ENCODE assay signal across 1 cellular context in genomic region chr9:133991211-133991921, GRCh38.
TF ChIP-seq lines count a peak whose summit lies in the region.

No MANE protein-coding gene starts in this region.

TF ChIP-seq in HepG2, 621 proteins besides CTCF, POLR2A, EP300 and RAD21 (continued from another document and continues in another):
- TF ChIP-seq, protein P1, sequence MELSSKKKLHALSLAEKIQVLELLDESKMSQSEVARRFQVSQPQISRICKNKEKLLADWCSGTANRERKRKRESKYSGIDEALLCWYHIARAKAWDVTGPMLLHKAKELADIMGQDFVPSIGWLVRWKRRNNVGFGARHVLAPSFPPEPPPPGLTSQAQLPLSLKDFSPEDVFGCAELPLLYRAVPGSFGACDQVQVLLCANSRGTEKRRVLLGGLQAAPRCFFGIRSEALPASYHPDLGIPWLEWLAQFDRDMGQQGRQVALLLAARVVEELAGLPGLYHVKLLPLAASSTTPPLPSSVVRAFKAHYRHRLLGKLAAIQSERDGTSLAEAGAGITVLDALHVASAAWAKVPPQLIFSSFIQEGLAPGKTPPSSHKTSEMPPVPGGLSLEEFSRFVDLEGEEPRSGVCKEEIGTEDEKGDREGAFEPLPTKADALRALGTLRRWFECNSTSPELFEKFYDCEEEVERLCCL (CRISPR knock-in tag; IDR thresholded peaks at IDR 0.05; ENCODE audit: borderline replicate concordance): no peak
- TF ChIP-seq ZNF766 (CRISPR knock-in tag; IDR thresholded peaks at IDR 0.05; ENCODE audit: borderline replicate concordance): 0 out of 2 replicates have a peak, but pooled peaks have one; percentile 12
- TF ChIP-seq NR2F1 (CRISPR knock-in tag; IDR thresholded peaks at IDR 0.05): peak in 1 of 2 experiments; percentile 6; a peak in 1 of 4 replicates
- TF ChIP-seq HNRNPL (IDR thresholded peaks at IDR 0.05; ENCODE audit: low read depth, low read length): no peak
- TF ChIP-seq KLF11 (CRISPR knock-in tag; IDR thresholded peaks at IDR 0.05): no peak
- 0 out of 2 replicates have a peak, but pooled peaks have one; percentile 16 for TF ChIP-seq KDM5B (CRISPR knock-in tag; IDR thresholded peaks at IDR 0.05; ENCODE audit: borderline replicate concordance)
- TF ChIP-seq, protein P2, sequence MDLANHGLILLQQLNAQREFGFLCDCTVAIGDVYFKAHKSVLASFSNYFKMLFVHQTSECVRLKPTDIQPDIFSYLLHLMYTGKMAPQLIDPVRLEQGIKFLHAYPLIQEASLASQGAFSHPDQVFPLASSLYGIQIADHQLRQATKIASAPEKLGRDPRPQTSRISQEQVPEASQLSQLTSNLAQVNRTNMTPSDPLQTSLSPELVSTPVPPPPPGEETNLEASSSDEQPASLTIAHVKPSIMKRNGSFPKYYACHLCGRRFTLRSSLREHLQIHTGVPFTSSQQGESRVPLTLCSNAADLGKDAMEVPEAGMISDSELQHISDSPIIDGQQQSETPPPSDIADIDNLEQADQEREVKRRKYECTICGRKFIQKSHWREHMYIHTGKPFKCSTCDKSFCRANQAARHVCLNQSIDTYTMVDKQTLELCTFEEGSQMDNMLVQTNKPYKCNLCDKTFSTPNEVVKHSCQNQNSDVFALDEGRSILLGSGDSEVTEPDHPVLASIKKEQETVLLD (CRISPR knock-in tag; IDR thresholded peaks at IDR 0.05; ENCODE audit: low read depth): 0 out of 2 replicates have a peak, but pooled peaks have one; percentile 14
- peak; percentile 51 for TF ChIP-seq UBTF (CRISPR knock-in tag; IDR thresholded peaks at IDR 0.05)
- TF ChIP-seq, protein P3, sequence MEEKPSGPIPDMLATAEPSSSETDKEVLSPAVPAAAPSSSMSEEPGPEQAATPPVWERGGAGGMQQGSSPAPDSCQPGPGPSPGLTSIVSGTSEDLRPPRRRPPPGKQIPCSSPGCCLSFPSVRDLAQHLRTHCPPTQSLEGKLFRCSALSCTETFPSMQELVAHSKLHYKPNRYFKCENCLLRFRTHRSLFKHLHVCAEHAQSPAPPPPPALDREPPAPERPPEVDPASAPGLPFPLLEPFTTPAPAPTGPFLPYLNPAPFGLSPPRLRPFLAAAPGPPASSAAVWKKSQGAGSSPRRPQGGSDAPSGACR (CRISPR knock-in tag; IDR thresholded peaks at IDR 0.05): peak; percentile 9; the same call in 1 of the 2 replicates
- TF ChIP-seq ZNF777 (CRISPR knock-in tag; IDR thresholded peaks at IDR 0.05): peak; percentile 15; the same call in 1 of the 2 replicates
- TF ChIP-seq ARID4A (CRISPR knock-in tag; IDR thresholded peaks at IDR 0.05; ENCODE audit: borderline replicate concordance): peak; percentile 78; the same call in 1 of the 2 replicates
- TF ChIP-seq ZFY (CRISPR knock-in tag; IDR thresholded peaks at IDR 0.05): peak; percentile 10; the same call in 1 of the 2 replicates
- TF ChIP-seq PPARG (CRISPR knock-in tag; conservative IDR thresholded peaks at IDR 0.05): no peak
- TF ChIP-seq ZBTB33 (CRISPR knock-in tag; IDR thresholded peaks at IDR 0.05): no peak
- peak; percentile 40; the same call in 1 of the 2 replicates for TF ChIP-seq ZNF446 (CRISPR knock-in tag; IDR thresholded peaks at IDR 0.05)
- TF ChIP-seq ZFX (CRISPR knock-in tag; IDR thresholded peaks at IDR 0.05; ENCODE audit: low read depth): peak; percentile 17; the same call in 1 of the 2 replicates
- 0 out of 2 replicates have a peak, but pooled peaks have one; percentile 55 for TF ChIP-seq DMAP1 (CRISPR knock-in tag; IDR thresholded peaks at IDR 0.05)
- no peak for TF ChIP-seq PRPF4 (IDR thresholded peaks at IDR 0.05; ENCODE audit: low read depth, low read length, poor library complexity, severe bottlenecking)
- TF ChIP-seq ZNF691 (CRISPR knock-in tag; IDR thresholded peaks at IDR 0.05; ENCODE audit: borderline replicate concordance, low read depth): 0 out of 2 replicates have a peak, but pooled peaks have one; percentile 40
- peak; percentile 6; the same call in 1 of the 2 replicates for TF ChIP-seq ZNF362 (CRISPR knock-in tag; IDR thresholded peaks at IDR 0.05; ENCODE audit: borderline replicate concordance)
- TF ChIP-seq MTA1 (CRISPR knock-in tag; IDR thresholded peaks at IDR 0.05; ENCODE audit: borderline replicate concordance): 0 out of 2 replicates have a peak, but pooled peaks have one; percentile 7
- peak; percentile 13; the same call in 1 of the 2 replicates for TF ChIP-seq SPEN (CRISPR knock-in tag; IDR thresholded peaks at IDR 0.05; ENCODE audit: low read depth)
- TF ChIP-seq MYC (CRISPR knock-in tag; IDR thresholded peaks at IDR 0.05; ENCODE audit: borderline replicate concordance): 0 out of 2 replicates have a peak, but pooled peaks have one; percentile 6
- TF ChIP-seq, protein P4, sequence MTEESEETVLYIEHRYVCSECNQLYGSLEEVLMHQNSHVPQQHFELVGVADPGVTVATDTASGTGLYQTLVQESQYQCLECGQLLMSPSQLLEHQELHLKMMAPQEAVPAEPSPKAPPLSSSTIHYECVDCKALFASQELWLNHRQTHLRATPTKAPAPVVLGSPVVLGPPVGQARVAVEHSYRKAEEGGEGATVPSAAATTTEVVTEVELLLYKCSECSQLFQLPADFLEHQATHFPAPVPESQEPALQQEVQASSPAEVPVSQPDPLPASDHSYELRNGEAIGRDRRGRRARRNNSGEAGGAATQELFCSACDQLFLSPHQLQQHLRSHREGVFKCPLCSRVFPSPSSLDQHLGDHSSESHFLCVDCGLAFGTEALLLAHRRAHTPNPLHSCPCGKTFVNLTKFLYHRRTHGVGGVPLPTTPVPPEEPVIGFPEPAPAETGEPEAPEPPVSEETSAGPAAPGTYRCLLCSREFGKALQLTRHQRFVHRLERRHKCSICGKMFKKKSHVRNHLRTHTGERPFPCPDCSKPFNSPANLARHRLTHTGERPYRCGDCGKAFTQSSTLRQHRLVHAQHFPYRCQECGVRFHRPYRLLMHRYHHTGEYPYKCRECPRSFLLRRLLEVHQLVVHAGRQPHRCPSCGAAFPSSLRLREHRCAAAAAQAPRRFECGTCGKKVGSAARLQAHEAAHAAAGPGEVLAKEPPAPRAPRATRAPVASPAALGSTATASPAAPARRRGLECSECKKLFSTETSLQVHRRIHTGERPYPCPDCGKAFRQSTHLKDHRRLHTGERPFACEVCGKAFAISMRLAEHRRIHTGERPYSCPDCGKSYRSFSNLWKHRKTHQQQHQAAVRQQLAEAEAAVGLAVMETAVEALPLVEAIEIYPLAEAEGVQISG (CRISPR knock-in tag; IDR thresholded peaks at IDR 0.05): peak; percentile 7; the same call in 1 of the 2 replicates
- TF ChIP-seq AKNA (CRISPR knock-in tag; IDR thresholded peaks at IDR 0.05; ENCODE audit: borderline replicate concordance): no peak
- peak; percentile 13; the same call in 1 of the 2 replicates for TF ChIP-seq KDM4B (CRISPR knock-in tag; IDR thresholded peaks at IDR 0.05)
- no peak; the same call in 1 of the 2 replicates for TF ChIP-seq SAP130 (CRISPR knock-in tag; IDR thresholded peaks at IDR 0.05; ENCODE audit: low read depth)
- TF ChIP-seq MAX (IDR thresholded peaks at IDR 0.05): 0 out of 2 replicates have a peak, but pooled peaks have one; percentile 23
